In genomic region chr7:106424476-106425016, GRCh38 we compare ENCODE assay signal across 12 cellular contexts.
DNase-seq lines count a peak whose midpoint lies in the region; ATAC-seq and TF ChIP-seq lines count a peak whose summit lies in the region.
"Had no signal": no experiment of that assay in that cellular context is flagged by ENCODE, and none has a peak within 500 bp of the region (broad histone marks: within the 10 kb centered on the region; RNA-seq: fewer than 3 reads in every experiment).

No MANE protein-coding gene starts in this region.

- peaks cover 96% of the 10 kb centered on the region for H3K4me1 Mint-ChIP-seq in activated T-cell treated with anti-CD3 and anti-CD28 coated beads, Interleukin-2, amount 50 U/mL, for 24 hours (ENCODE audit: low read depth)
- peaks cover 73% of the 10 kb centered on the region for H3K4me1 Mint-ChIP-seq in activated naive CD8-positive, alpha-beta T cell (ENCODE audit: low read depth)
- H3K4me1 Mint-ChIP-seq: GM23338 had no signal

- DNase-seq in activated T-cell treated with anti-CD3 and anti-CD28 coated beads, Interleukin-2, amount 50 U/mL, for 24 hours, result no peak
- DNase-seq in activated T-cell treated with anti-CD3 and anti-CD28 coated beads for 4 hours, result no peak
- no peak for DNase-seq in right lobe of liver
- no peak for DNase-seq in suprapubic skin (ENCODE audit: low spot score in 2 of 2)
- no peak for DNase-seq in dorsolateral prefrontal cortex
- no peak for DNase-seq in cortex of kidney (lab: John Stamatoyannopoulos, UW)
- DNase-seq in CD1c-positive myeloid dendritic cell (ENCODE audit: extremely low spot score), result no peak
- DNase-seq: NCI-H1105 had no signal

- H3K4me3 ChIP-seq in right lobe of liver (no peak overlapping the region), suprapubic skin (no peak overlapping the region), dorsolateral prefrontal cortex (peak overlapping the region in 1 of 59 donors; percentile 1)
- H3K4me3 ChIP-seq: cardiac muscle cell, GM23338 had no signal

- no peaks in the 10 kb centered on the region for H3K36me3 ChIP-seq in right lobe of liver
- H3K36me3 ChIP-seq in suprapubic skin, result no peaks in the 10 kb centered on the region
- H3K36me3 ChIP-seq: cardiac muscle cell had no signal

- peaks cover 15% of the 10 kb centered on the region for H3K9me3 Mint-ChIP-seq in activated T-cell treated with anti-CD3 and anti-CD28 coated beads, Interleukin-2, amount 50 U/mL, for 24 hours
- H3K9me3 Mint-ChIP-seq in activated naive CD8-positive, alpha-beta T cell (ENCODE audit: low read depth), result no peaks in the 10 kb centered on the region
- H3K9me3 Mint-ChIP-seq: GM23338 had no signal

- peak overlapping the region; percentile 99 for H3K27ac Mint-ChIP-seq in activated T-cell treated with anti-CD3 and anti-CD28 coated beads, Interleukin-2, amount 50 U/mL, for 24 hours
- H3K27ac Mint-ChIP-seq in activated naive CD8-positive, alpha-beta T cell, result peak overlapping the region; percentile 99
- H3K27ac Mint-ChIP-seq: GM23338 had no signal

- H3K4me3 Mint-ChIP-seq in activated T-cell treated with anti-CD3 and anti-CD28 coated beads, Interleukin-2, amount 50 U/mL, for 24 hours, result peak overlapping the region; percentile 74
- peak overlapping the region; percentile 79 for H3K4me3 Mint-ChIP-seq in activated naive CD8-positive, alpha-beta T cell
- H3K4me3 Mint-ChIP-seq: GM23338 had no signal

- WGBS in right lobe of liver (ENCODE audit: insufficient coverage, low coverage, low lambda C conversion rate, missing lambda C conversion rate), result 0% methylated on average over 1 of the region's 1 CpG
- 8% methylated on average over 1 of the region's 1 CpG for WGBS in suprapubic skin

- ATAC-seq in right lobe of liver, result peak in 1 of 4 donors; percentile 66
- ATAC-seq: GM23338 had no signal

- H3K9me3 ChIP-seq in right lobe of liver (no peaks in the 10 kb centered on the region), suprapubic skin (no peaks in the 10 kb centered on the region)

- intact Hi-C loops in right lobe of liver (cut with DNase I) (no loop called here), dorsolateral prefrontal cortex (cut with DNase I) (loop anchor here in 1 of 2 donors (5.0 kb wide), 1 partner anchor 367 kb away; no protein-coding TSS in a partner anchor)

- H3K27me3 ChIP-seq in right lobe of liver (no peaks in the 10 kb centered on the region), suprapubic skin (no peaks in the 10 kb centered on the region), dorsolateral prefrontal cortex (no peaks in the 10 kb centered on the region)
- H3K27me3 ChIP-seq: cardiac muscle cell had no signal

- no peak for TF ChIP-seq EP300 in suprapubic skin (IDR thresholded peaks at IDR 0.05)

- TF ChIP-seq CTCF in right lobe of liver (IDR thresholded peaks at IDR 0.05) (no peak), suprapubic skin (IDR thresholded peaks at IDR 0.05) (no peak), dorsolateral prefrontal cortex (IDR thresholded peaks at IDR 0.05 in 54 of 56, conservative IDR thresholded peaks at IDR 0.05 in 2 of 56; ENCODE audit: low read depth in 1 of 56, partially characterized antibody in 56 of 56) (no peak)

- peaks cover 0 to 58% (median 24%) of the 10 kb centered on the region in 4 donors for H3K4me1 ChIP-seq in right lobe of liver
- H3K4me1 ChIP-seq in suprapubic skin, result peaks cover 48% of the 10 kb centered on the region
- H3K4me1 ChIP-seq: parathyroid adenoma had no signal

- peaks cover 31% of the 10 kb centered on the region for H3K36me3 Mint-ChIP-seq in activated T-cell treated with anti-CD3 and anti-CD28 coated beads, Interleukin-2, amount 50 U/mL, for 24 hours (ENCODE audit: low read depth)
- H3K36me3 Mint-ChIP-seq in activated naive CD8-positive, alpha-beta T cell, result no peaks in the 10 kb centered on the region

- H3K27ac ChIP-seq in right lobe of liver (peak overlapping the region; percentile 83 to 97 (median 84)), suprapubic skin (peak overlapping the region; percentile 68), dorsolateral prefrontal cortex (peak overlapping the region in 12 of 59 donors; percentile 8 to 76 (median 40))
- H3K27ac ChIP-seq: cardiac muscle cell, parathyroid adenoma had no signal

- no peaks in the 10 kb centered on the region for H3K27me3 Mint-ChIP-seq in activated T-cell treated with anti-CD3 and anti-CD28 coated beads, Interleukin-2, amount 50 U/mL, for 24 hours
- H3K27me3 Mint-ChIP-seq in activated naive CD8-positive, alpha-beta T cell, result no peaks in the 10 kb centered on the region

- no peak for TF ChIP-seq POLR2A in right lobe of liver (IDR thresholded peaks at IDR 0.05)
- no peak for TF ChIP-seq POLR2A in suprapubic skin (IDR thresholded peaks at IDR 0.05)
